In the genomic region with DNA sequence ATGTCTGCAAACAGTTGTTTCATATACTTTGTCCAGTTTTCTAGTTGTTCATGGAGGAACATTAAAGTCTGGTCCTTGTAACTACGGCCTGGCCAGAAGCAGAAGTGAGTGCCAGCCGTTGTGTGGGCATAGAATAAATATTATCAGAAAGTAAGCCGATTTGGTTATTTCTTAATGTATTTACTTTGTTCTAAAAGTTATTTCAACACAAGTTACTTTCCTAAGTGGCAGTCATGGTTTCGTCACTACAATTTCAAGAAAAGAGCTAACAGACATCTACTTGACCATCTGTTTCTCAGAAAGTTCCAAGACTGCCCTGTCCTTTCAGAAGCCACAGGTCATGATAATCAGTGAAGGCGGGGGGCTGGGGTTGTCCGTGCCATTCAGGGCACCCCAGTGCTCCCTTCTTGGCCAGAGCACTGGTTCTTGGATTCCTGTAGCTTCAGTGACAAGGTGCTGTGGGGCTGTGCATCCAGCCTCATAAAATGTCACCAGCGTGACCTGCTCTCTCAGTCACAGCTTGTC, we compare ENCODE assay signal across 20 cellular contexts. TPM values are rescaled to one million over a fixed set of nuclear protein-coding genes. Genes with fewer than 3 reads are reported as not detected.
DNase-seq lines count a peak whose midpoint lies in the region; ATAC-seq and TF ChIP-seq lines count a peak whose summit lies in the region.
"Had no signal": no experiment of that assay in that cellular context is flagged by ENCODE, and none has a peak within 500 bp of the region (broad histone marks: within the 10 kb centered on the region; RNA-seq: fewer than 3 reads in every experiment).

No MANE protein-coding gene starts in this region.

- no peak overlapping the region for H2BK12ac ChIP-seq in neuronal stem cell (ENCODE audit: low read length)

- no peak overlapping the region for H3K23ac ChIP-seq in neuronal stem cell (ENCODE audit: low read depth, low read length, poor library complexity)

- H2BK5ac ChIP-seq in neuronal stem cell (ENCODE audit: low read length), result peak overlapping the region; percentile 82

- no peaks in the 10 kb centered on the region for H3K4me1 Mint-ChIP-seq in natural killer cell treated with Interleukin-12 subunit alpha and Interleukin-12 subunit beta and Interleukin-15 and Interleukin-18, amount 100 ng/mL, for 72 hours (ENCODE audit: low read depth in 2 of 2)
- peaks cover 0 to 9% of the 10 kb centered on the region in 2 donors for H3K4me1 Mint-ChIP-seq in natural killer cell
- H3K4me1 Mint-ChIP-seq in CD4-positive, alpha-beta memory T cell, result peaks cover 2 to 16% (median 9%) of the 10 kb centered on the region in 4 donors

- H3K4me2 ChIP-seq in neuronal stem cell (ENCODE audit: insufficient read depth, low read length, poor library complexity, severe bottlenecking), result no peak overlapping the region
- H3K4me2 ChIP-seq: A549 had no signal

- no peak for TF ChIP-seq CTCF in natural killer cell (IDR thresholded peaks at IDR 0.05)
- TF ChIP-seq CTCF in left lung (IDR thresholded peaks at IDR 0.05), result no peak

- peak overlapping the region; percentile 52 for H2AK5ac ChIP-seq in neuronal stem cell (ENCODE audit: low read depth, low read length)

- H3K27me3 ChIP-seq in left lung (no peaks in the 10 kb centered on the region), neuronal stem cell (ENCODE audit: control insufficient read depth in 3 of 3, insufficient read depth in 3 of 3, low read depth in 1 of 3, low read length in 3 of 3) (no peaks in the 10 kb centered on the region)
- H3K27me3 ChIP-seq in CD4-positive, alpha-beta memory T cell (ENCODE audit: insufficient read depth, low read length), result no peaks in the 10 kb centered on the region

- no peak overlapping the region for H2AFZ ChIP-seq in neuronal stem cell (ENCODE audit: low read length)
- H2AFZ ChIP-seq: GM23248 had no signal

- no peaks in the 10 kb centered on the region for H3K9me3 Mint-ChIP-seq in natural killer cell treated with Interleukin-12 subunit alpha and Interleukin-12 subunit beta and Interleukin-15 and Interleukin-18, amount 100 ng/mL, for 72 hours
- no peaks in the 10 kb centered on the region for H3K9me3 Mint-ChIP-seq in natural killer cell
- H3K9me3 Mint-ChIP-seq in CD4-positive, alpha-beta memory T cell, result no peaks in the 10 kb centered on the region
- H3K9me3 Mint-ChIP-seq: CD8-positive, alpha-beta T cell had no signal

- H4K91ac ChIP-seq in neuronal stem cell (ENCODE audit: low read depth, low read length, poor library complexity), result no peak overlapping the region

- H3K9me3 ChIP-seq in left lung, result no peaks in the 10 kb centered on the region
- no peaks in the 10 kb centered on the region for H3K9me3 ChIP-seq in neuronal stem cell (replicated peaks in 1 of 2; ENCODE audit: control insufficient read depth in 2 of 2, insufficient read depth in 1 of 2, low read depth in 1 of 2, low read length in 2 of 2)
- no peaks in the 10 kb centered on the region for H3K9me3 ChIP-seq in CD4-positive, alpha-beta memory T cell (ENCODE audit: control insufficient read depth in 1 of 2, low read length in 2 of 2)
- H3K9me3 ChIP-seq: A549 had no signal

- no peak overlapping the region for H3K14ac ChIP-seq in neuronal stem cell (ENCODE audit: low read length)

- H3K27ac ChIP-seq in left lung (peak overlapping the region; percentile 20 to 78), neuronal stem cell (replicated peaks; ENCODE audit: low read length) (no peak overlapping the region)
- H3K27ac ChIP-seq in CD4-positive, alpha-beta memory T cell (ENCODE audit: low read depth, low read length), result no peak overlapping the region
- H3K27ac ChIP-seq: A549, GM23248 had no signal

- peaks cover 3% of the 10 kb centered on the region for H3K79me1 ChIP-seq in neuronal stem cell (ENCODE audit: low read depth, low read length)

- peak; percentile 52 for DNase-seq in natural killer cell treated with Interleukin-12 subunit alpha and Interleukin-12 subunit beta and Interleukin-15 and Interleukin-18, amount 100 ng/mL, for 72 hours (ENCODE audit: low spot score)
- DNase-seq in natural killer cell (no peak), left lung (no peak), neuronal stem cell (ENCODE audit: low spot score) (no peak), hepatic stellate cell (ENCODE audit: low spot score) (no peak)
- no peak for DNase-seq in CD4-positive, alpha-beta memory T cell
- DNase-seq: Calu3; CD8-positive, alpha-beta T cell; GM23248; HCEC 1CT; NCI-H1417; NCI-H187; NCI-H2227 treated with DMSO at 0.1 percent for 48 hours; NCI-H510A treated with DMSO at 0.1 percent for 48 hours; NCI-H774; OCI-M1; SHP77 treated with DMSO at 0.1 percent for 48 hours had no signal

- no peak overlapping the region for H3K9ac ChIP-seq in neuronal stem cell (ENCODE audit: low read depth, low read length, poor library complexity)
- H3K9ac ChIP-seq: GM23248 had no signal

- no peak overlapping the region for H3K27ac Mint-ChIP-seq in natural killer cell treated with Interleukin-12 subunit alpha and Interleukin-12 subunit beta and Interleukin-15 and Interleukin-18, amount 100 ng/mL, for 72 hours
- no peak overlapping the region for H3K27ac Mint-ChIP-seq in natural killer cell
- peak overlapping the region in 1 of 7 donors; percentile 10 for H3K27ac Mint-ChIP-seq in CD4-positive, alpha-beta memory T cell
- H3K27ac Mint-ChIP-seq: CD8-positive, alpha-beta T cell had no signal

- H3K36me3 Mint-ChIP-seq in natural killer cell treated with Interleukin-12 subunit alpha and Interleukin-12 subunit beta and Interleukin-15 and Interleukin-18, amount 100 ng/mL, for 72 hours, result no peaks in the 10 kb centered on the region
- no peaks in the 10 kb centered on the region for H3K36me3 Mint-ChIP-seq in natural killer cell
- peaks cover 3 to 6% of the 10 kb centered on the region in 2 donors for H3K36me3 Mint-ChIP-seq in CD4-positive, alpha-beta memory T cell

- CTCF ChIA-PET in CD4-positive, alpha-beta memory T cell (lab: Charles Lee; ENCODE audit: partially characterized antibody), result interaction anchor here (1.6 kb wide), 1 partner anchor 82 kb away, joined by 3 read pairs; no protein-coding TSS in a partner anchor

- H3K27me3 Mint-ChIP-seq in natural killer cell treated with Interleukin-12 subunit alpha and Interleukin-12 subunit beta and Interleukin-15 and Interleukin-18, amount 100 ng/mL, for 72 hours, result no peaks in the 10 kb centered on the region
- no peaks in the 10 kb centered on the region for H3K27me3 Mint-ChIP-seq in natural killer cell (ENCODE audit: low read depth in 2 of 2)
- H3K27me3 Mint-ChIP-seq in CD4-positive, alpha-beta memory T cell, result no peaks in the 10 kb centered on the region

- ATAC-seq in natural killer cell treated with Interleukin-12 subunit alpha and Interleukin-12 subunit beta and Interleukin-15 and Interleukin-18, amount 100 ng/mL, for 72 hours, result no peak
- ATAC-seq in natural killer cell (no peak), left lung (peak; percentile 69), HG03354 (IDR thresholded peaks at IDR 0.05; ENCODE audit: poor library complexity, severe bottlenecking, unreplicated experiment) (no peak), SK-N-SH treated with all-trans-retinoic acid at 6 μM for 48 hours (no peak)
- ATAC-seq: A549; CD8-positive, alpha-beta T cell had no signal

- no peak overlapping the region for H3K4me3 ChIP-seq in left lung
- no peak overlapping the region for H3K4me3 ChIP-seq in neuronal stem cell (ENCODE audit: low read length in 2 of 2)
- no peak overlapping the region for H3K4me3 ChIP-seq in CD4-positive, alpha-beta memory T cell (ENCODE audit: low read length in 2 of 2)
- H3K4me3 ChIP-seq: A549, GM23248 had no signal

- no CpG with 5 or more reads among the region's 7 CpGs for WGBS in neuronal stem cell (ENCODE audit: extremely low coverage in 2 of 2, insufficient read length in 2 of 2, insufficient replicate concordance in 1 of 2), 2 donors

- no peak overlapping the region for H4K8ac ChIP-seq in neuronal stem cell (ENCODE audit: low read depth, low read length)

- no peak overlapping the region for H3K4me3 Mint-ChIP-seq in natural killer cell treated with Interleukin-12 subunit alpha and Interleukin-12 subunit beta and Interleukin-15 and Interleukin-18, amount 100 ng/mL, for 72 hours
- no peak overlapping the region for H3K4me3 Mint-ChIP-seq in natural killer cell
- no peak overlapping the region for H3K4me3 Mint-ChIP-seq in CD4-positive, alpha-beta memory T cell
- H3K4me3 Mint-ChIP-seq: CD8-positive, alpha-beta T cell had no signal

- no peak overlapping the region for H2BK15ac ChIP-seq in neuronal stem cell (ENCODE audit: low read length)

- no peak overlapping the region for H2BK120ac ChIP-seq in neuronal stem cell (ENCODE audit: low read depth, low read length)

- intact Hi-C loops in natural killer cell (cut with micrococcal nuclease) (no loop called here), left lung (cut with DNase I) (no loop called here)
- intact Hi-C loops in CD4-positive, alpha-beta memory T cell (cut with micrococcal nuclease), result no loop called here

- H3K18ac ChIP-seq in neuronal stem cell (ENCODE audit: low read length), result no peak overlapping the region

- H3K4me1 ChIP-seq in left lung, result peaks cover 4% of the 10 kb centered on the region in 2 donors
- peaks cover 9 to 10% of the 10 kb centered on the region in 2 donors for H3K4me1 ChIP-seq in neuronal stem cell (ENCODE audit: control insufficient read depth in 2 of 2, insufficient read depth in 1 of 2, low read depth in 1 of 2, low read length in 2 of 2)
- peaks cover 4% of the 10 kb centered on the region for H3K4me1 ChIP-seq in CD4-positive, alpha-beta memory T cell (ENCODE audit: insufficient read depth, low read length)

- no peak overlapping the region for H3K4ac ChIP-seq in neuronal stem cell (ENCODE audit: low read length)

- POLR2A ChIA-PET in CD4-positive, alpha-beta memory T cell (lab: Charles Lee; ENCODE audit: partially characterized antibody), result interaction anchor here (0.9 to 2.4 kb wide), 3 partner anchors 13 to 23 kb away, joined by 3 to 8 read pairs (median 5); a partner anchor contains a TSS

- H3K36me3 ChIP-seq in left lung, result peaks cover 0 to 8% of the 10 kb centered on the region in 2 donors
- H3K36me3 ChIP-seq in neuronal stem cell (replicated peaks in 1 of 2; ENCODE audit: control insufficient read depth in 2 of 2, insufficient read depth in 2 of 2, low read length in 2 of 2), result peaks cover 8 to 25% of the 10 kb centered on the region in 2 donors
- no peaks in the 10 kb centered on the region for H3K36me3 ChIP-seq in CD4-positive, alpha-beta memory T cell (ENCODE audit: insufficient read depth, low read length)

RNA-seq across cellular contexts. Expression of a gene that starts 14.9 kb away (rescaled TPM):
- total RNA-seq in natural killer cell treated with Interleukin-12 subunit alpha and Interleukin-12 subunit beta and Interleukin-15 and Interleukin-18, amount 100 ng/mL, for 72 hours, result 100 to 1,000 TPM; 195 to 451 TPM
- total RNA-seq in natural killer cell (10 to 100 TPM; 53.8 to 56.2 (median 54.0) TPM), left lung (100 to 1,000 TPM; 288 to 550 TPM)
- 128 TPM for polyA plus RNA-seq in neuronal stem cell (2013, experiment 1 of 2)
- 131 TPM for polyA plus RNA-seq in neuronal stem cell (2013, experiment 2 of 2)
- 10 to 100 TPM; 26.5 to 27.7 TPM for total RNA-seq in CD4-positive, alpha-beta memory T cell
- 1 to 10 TPM in 1 of 2 donors, under 1 TPM in 1; 0.03 to 3.5 TPM for polyA plus RNA-seq in CD4-positive, alpha-beta memory T cell

RNA-seq across cellular contexts. Expression of a gene that starts 47.3 kb away (rescaled TPM):
- total RNA-seq in natural killer cell treated with Interleukin-12 subunit alpha and Interleukin-12 subunit beta and Interleukin-15 and Interleukin-18, amount 100 ng/mL, for 72 hours, result 100 to 1,000 TPM; 125 to 196 TPM
- total RNA-seq in natural killer cell, result 100 to 1,000 TPM; 122 to 144 (median 136) TPM
- total RNA-seq in left lung, result 100 to 1,000 TPM; 102 to 103 TPM
- 33.5 TPM for polyA plus RNA-seq in neuronal stem cell (2013, experiment 1 of 2)
- 31.8 TPM for polyA plus RNA-seq in neuronal stem cell (2013, experiment 2 of 2)
- total RNA-seq in CD4-positive, alpha-beta memory T cell, result 100 to 1,000 TPM; 139 to 141 TPM
- polyA plus RNA-seq in CD4-positive, alpha-beta memory T cell, result 100 to 1,000 TPM in 1 of 2 donors, 10 to 100 TPM in 1; 48.1 to 138 TPM

Comparison
In these comparisons a context has a peak if more than half of its experiments do, and no peak if none do; other contexts are left out.
1. H3K27ac ChIP-seq: peak in left lung (2 of 2); none in neuronal stem cell (single experiment) and CD4-positive, alpha-beta memory T cell (single experiment).